ENCODE assay signal across 28 cellular contexts in genomic region chr16:63689068-63689467, GRCh38.
"Had no signal": no experiment of that assay in that cellular context is flagged by ENCODE, and none has a peak within 500 bp of the region (broad histone marks: within the 10 kb centered on the region; RNA-seq: fewer than 3 reads in every experiment).

No MANE protein-coding gene starts in this region.

- H3K4me1 ChIP-seq: left lung, lower lobe of right lung, pancreas, prostate gland, suprapubic skin, tibial artery, upper lobe of right lung had no signal

- DNase-seq: hippocampal formation; kidney; left colon; left lung; lower lobe of right lung; mammary epithelial cell; mesenchymal stem cell; naive thymus-derived CD8-positive, alpha-beta T cell; nucleus accumbens; pancreas; posterior cingulate gyrus; retina; right cardiac atrium; stimulated activated CD4-positive, alpha-beta T cell treated with anti-CD3 and anti-CD28 coated beads, Interleukin-12 subunit alpha, Interleukin-12 subunit beta, amount 100 ng/mL, for 4 hours; stimulated activated CD4-positive, alpha-beta T cell treated with anti-CD3 and anti-CD28 coated beads, Interleukin-15, amount 100 ng/mL, for 24 hours; stimulated activated CD4-positive, alpha-beta T cell treated with anti-CD3 and anti-CD28 coated beads, Interleukin-2, amount 100 ng/mL, for 24 hours; stimulated activated CD4-positive, alpha-beta T cell treated with anti-CD3 and anti-CD28 coated beads, Interleukin-4, amount 100 ng/mL, for 1 hour; stimulated activated naive CD4-positive, alpha-beta T cell; tibial artery; trophoblast cell; upper lobe of right lung had no signal

- H3K4me3 ChIP-seq: left lung, lower lobe of right lung, pancreas, prostate gland, skin epidermis, suprapubic skin, thoracic aorta, tibial artery, upper lobe of right lung had no signal

- H3K9me3 ChIP-seq: pancreas, prostate gland, suprapubic skin, thoracic aorta, upper lobe of right lung had no signal

- H3K27me3 ChIP-seq: left lung, pancreas, suprapubic skin, tibial artery, upper lobe of right lung had no signal

- H3K36me3 ChIP-seq: left lung, lower lobe of right lung, pancreas, prostate gland, suprapubic skin, thoracic aorta, tibial artery, upper lobe of right lung had no signal

- H3K27ac ChIP-seq: left lung, lower lobe of right lung, pancreas, prostate gland, skin epidermis, suprapubic skin, thoracic aorta, tibial artery, upper lobe of right lung had no signal

- ATAC-seq: left colon; left lung; lower lobe of right lung; naive thymus-derived CD8-positive, alpha-beta T cell; pancreas; right cardiac atrium; sciatic nerve; stimulated activated effector memory CD8-positive, alpha-beta T cell treated with anti-CD3 and anti-CD28 coated beads, Interleukin-12 subunit alpha, Interleukin-12 subunit beta, amount 100 ng/mL, for 72 hours; upper lobe of right lung had no signal

- FAIRE-seq: kidney, pancreas, urothelium cell line had no signal
